In genomic region chr1:3910769-3911520, GRCh38 we compare ENCODE assay signal across 1 cellular context.
TF ChIP-seq lines count a peak whose summit lies in the region.

No MANE protein-coding gene starts in this region.

TF ChIP-seq in HEK293, 187 proteins besides CTCF, POLR2A, EP300 and RAD21 (continued from another document):
- TF ChIP-seq ZBTB49 (tag by site-specific recombination; IDR thresholded peaks at IDR 0.05; ENCODE audit: low read depth): no peak
- TF ChIP-seq ZNF654 (tag by site-specific recombination; IDR thresholded peaks at IDR 0.05; ENCODE audit: low read depth): peak; percentile 71
- TF ChIP-seq PBX3 (CRISPR knock-in tag; IDR thresholded peaks at IDR 0.05): 0 out of 2 replicates have a peak, but pooled peaks have one; percentile 52
- TF ChIP-seq, protein P1, sequence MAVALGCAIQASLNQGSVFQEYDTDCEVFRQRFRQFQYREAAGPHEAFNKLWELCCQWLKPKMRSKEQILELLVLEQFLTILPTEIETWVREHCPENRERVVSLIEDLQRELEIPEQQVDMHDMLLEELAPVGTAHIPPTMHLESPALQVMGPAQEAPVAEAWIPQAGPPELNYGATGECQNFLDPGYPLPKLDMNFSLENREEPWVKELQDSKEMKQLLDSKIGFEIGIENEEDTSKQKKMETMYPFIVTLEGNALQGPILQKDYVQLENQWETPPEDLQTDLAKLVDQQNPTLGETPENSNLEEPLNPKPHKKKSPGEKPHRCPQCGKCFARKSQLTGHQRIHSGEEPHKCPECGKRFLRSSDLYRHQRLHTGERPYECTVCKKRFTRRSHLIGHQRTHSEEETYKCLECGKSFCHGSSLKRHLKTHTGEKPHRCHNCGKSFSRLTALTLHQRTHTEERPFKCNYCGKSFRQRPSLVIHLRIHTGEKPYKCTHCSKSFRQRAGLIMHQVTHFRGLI (tag by site-specific recombination; IDR thresholded peaks at IDR 0.05): no peak
- TF ChIP-seq ZFHX2 (tag by site-specific recombination; conservative IDR thresholded peaks at IDR 0.05): no peak
- peak; percentile 75 for TF ChIP-seq ZIC2 (tag by site-specific recombination; IDR thresholded peaks at IDR 0.05)
- peak; percentile 70 for TF ChIP-seq ZNF2 (tag by site-specific recombination; IDR thresholded peaks at IDR 0.05)
- peak; percentile 56; the same call in 1 of the 2 replicates for TF ChIP-seq KLF17 (tag by site-specific recombination; IDR thresholded peaks at IDR 0.05)
